In genomic region chr4:4248036-4248884, GRCh38 we compare ENCODE assay signal across 1 cellular context.
TF ChIP-seq lines count a peak whose summit lies in the region.

A gene with protein sequence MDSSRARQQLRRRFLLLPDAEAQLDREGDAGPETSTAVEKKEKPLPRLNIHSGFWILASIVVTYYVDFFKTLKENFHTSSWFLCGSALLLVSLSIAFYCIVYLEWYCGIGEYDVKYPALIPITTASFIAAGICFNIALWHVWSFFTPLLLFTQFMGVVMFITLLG (minus strand): TSS chr4:4248223. CDS start chr4:4248202, 21 bp downstream.

TF ChIP-seq in K562, 482 proteins besides CTCF, POLR2A, EP300 and RAD21 (continued from another document and continues in another):
- TF ChIP-seq, protein P1, sequence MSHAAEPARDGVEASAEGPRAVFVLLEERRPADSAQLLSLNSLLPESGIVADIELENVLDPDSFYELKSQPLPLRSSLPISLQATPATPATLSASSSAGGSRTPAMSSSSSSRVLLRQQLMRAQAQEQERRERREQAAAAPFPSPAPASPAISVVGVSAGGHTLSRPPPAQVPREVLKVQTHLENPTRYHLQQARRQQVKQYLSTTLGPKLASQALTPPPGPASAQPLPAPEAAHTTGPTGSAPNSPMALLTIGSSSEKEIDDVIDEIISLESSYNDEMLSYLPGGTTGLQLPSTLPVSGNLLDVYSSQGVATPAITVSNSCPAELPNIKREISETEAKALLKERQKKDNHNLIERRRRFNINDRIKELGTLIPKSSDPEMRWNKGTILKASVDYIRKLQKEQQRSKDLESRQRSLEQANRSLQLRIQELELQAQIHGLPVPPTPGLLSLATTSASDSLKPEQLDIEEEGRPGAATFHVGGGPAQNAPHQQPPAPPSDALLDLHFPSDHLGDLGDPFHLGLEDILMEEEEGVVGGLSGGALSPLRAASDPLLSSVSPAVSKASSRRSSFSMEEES (CRISPR knock-in tag; IDR thresholded peaks at IDR 0.05) = no peak
- no peak for TF ChIP-seq CBX8 (IDR thresholded peaks at IDR 0.05; ENCODE audit: borderline replicate concordance, extremely low read depth, low read depth, low read length, poor library complexity, severe bottlenecking)
- TF ChIP-seq ATF2 (CRISPR knock-in tag; IDR thresholded peaks at IDR 0.05) = peak; percentile 79; the same call in 1 of the 2 replicates
- TF ChIP-seq TAF15 (IDR thresholded peaks at IDR 0.05; ENCODE audit: low read depth, low read length) = no peak
- TF ChIP-seq LCOR (CRISPR knock-in tag; IDR thresholded peaks at IDR 0.05) = peak; percentile 79
- TF ChIP-seq TEAD2 (tag; IDR thresholded peaks at IDR 0.05) = no peak
- TF ChIP-seq, protein P2, sequence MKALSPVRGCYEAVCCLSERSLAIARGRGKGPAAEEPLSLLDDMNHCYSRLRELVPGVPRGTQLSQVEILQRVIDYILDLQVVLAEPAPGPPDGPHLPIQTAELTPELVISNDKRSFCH (CRISPR knock-in tag; IDR thresholded peaks at IDR 0.05) = no peak
- TF ChIP-seq, protein P2 (tag; IDR thresholded peaks at IDR 0.05) = no peak
- TF ChIP-seq TEAD1 (CRISPR knock-in tag; IDR thresholded peaks at IDR 0.05) = peak in 1 of 2 experiments; percentile 50; a peak in 1 of 4 replicates
- no peak for TF ChIP-seq ZNF12 (CRISPR knock-in tag; IDR thresholded peaks at IDR 0.05)
- TF ChIP-seq HOXB6 (CRISPR knock-in tag; IDR thresholded peaks at IDR 0.05; ENCODE audit: borderline replicate concordance) = no peak
- no peak for TF ChIP-seq HDAC8 (tag; IDR thresholded peaks at IDR 0.05)
- TF ChIP-seq ZFP1 (CRISPR knock-in tag; IDR thresholded peaks at IDR 0.05) = no peak
- no peak for TF ChIP-seq MAFG (tag; conservative IDR thresholded peaks at IDR 0.05)
- TF ChIP-seq SAFB (IDR thresholded peaks at IDR 0.05; ENCODE audit: borderline replicate concordance, low read depth, low read length) = no peak
- TF ChIP-seq CBX1 (IDR thresholded peaks at IDR 0.05; ENCODE audit: low read depth) = peak; percentile 73; the same call in 1 of the 2 replicates
- no peak for TF ChIP-seq RERE (CRISPR knock-in tag; IDR thresholded peaks at IDR 0.05; ENCODE audit: borderline replicate concordance)
- no peak for TF ChIP-seq ELK1 (CRISPR knock-in tag; IDR thresholded peaks at IDR 0.05)
- TF ChIP-seq, protein P3, sequence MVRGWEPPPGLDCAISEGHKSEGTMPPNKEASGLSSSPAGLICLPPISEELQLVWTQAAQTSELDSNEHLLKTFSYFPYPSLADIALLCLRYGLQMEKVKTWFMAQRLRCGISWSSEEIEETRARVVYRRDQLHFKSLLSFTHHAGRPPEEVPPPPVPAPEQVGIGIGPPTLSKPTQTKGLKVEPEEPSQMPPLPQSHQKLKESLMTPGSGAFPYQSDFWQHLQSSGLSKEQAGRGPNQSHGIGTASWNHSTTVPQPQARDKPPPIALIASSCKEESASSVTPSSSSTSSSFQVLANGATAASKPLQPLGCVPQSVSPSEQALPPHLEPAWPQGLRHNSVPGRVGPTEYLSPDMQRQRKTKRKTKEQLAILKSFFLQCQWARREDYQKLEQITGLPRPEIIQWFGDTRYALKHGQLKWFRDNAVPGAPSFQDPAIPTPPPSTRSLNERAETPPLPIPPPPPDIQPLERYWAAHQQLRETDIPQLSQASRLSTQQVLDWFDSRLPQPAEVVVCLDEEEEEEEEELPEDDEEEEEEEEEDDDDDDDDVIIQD (CRISPR knock-in tag; IDR thresholded peaks at IDR 0.05) = no peak
- TF ChIP-seq, protein P4, sequence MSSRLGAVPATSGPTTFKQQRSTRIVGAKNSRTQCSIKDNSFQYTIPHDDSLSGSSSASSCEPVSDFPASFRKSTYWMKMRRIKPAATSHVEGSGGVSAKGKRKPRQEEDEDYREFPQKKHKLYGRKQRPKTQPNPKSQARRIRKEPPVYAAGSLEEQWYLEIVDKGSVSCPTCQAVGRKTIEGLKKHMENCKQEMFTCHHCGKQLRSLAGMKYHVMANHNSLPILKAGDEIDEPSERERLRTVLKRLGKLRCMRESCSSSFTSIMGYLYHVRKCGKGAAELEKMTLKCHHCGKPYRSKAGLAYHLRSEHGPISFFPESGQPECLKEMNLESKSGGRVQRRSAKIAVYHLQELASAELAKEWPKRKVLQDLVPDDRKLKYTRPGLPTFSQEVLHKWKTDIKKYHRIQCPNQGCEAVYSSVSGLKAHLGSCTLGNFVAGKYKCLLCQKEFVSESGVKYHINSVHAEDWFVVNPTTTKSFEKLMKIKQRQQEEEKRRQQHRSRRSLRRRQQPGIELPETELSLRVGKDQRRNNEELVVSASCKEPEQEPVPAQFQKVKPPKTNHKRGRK (tag; IDR thresholded peaks at IDR 0.05) = no peak
- peak; percentile 82 for TF ChIP-seq CXXC5 (CRISPR knock-in tag; IDR thresholded peaks at IDR 0.05)
- peak; percentile 26 to 37 for TF ChIP-seq NRF1 (conservative IDR thresholded peaks at IDR 0.05 in 1 of 2, IDR thresholded peaks at IDR 0.05 in 1 of 2)
- no peak for TF ChIP-seq SMAD2 (IDR thresholded peaks at IDR 0.05; ENCODE audit: low read depth, low read length)
- peak; percentile 96 for TF ChIP-seq NCOA1 (IDR thresholded peaks at IDR 0.05; ENCODE audit: low read depth)
- no peak for TF ChIP-seq ZNF184 (CRISPR knock-in tag; IDR thresholded peaks at IDR 0.05)
- TF ChIP-seq ZNF175 (CRISPR knock-in tag; IDR thresholded peaks at IDR 0.05; ENCODE audit: low read depth) = 0 out of 2 replicates have a peak, but pooled peaks have one; percentile 47
- TF ChIP-seq ZNF174 (CRISPR knock-in tag; IDR thresholded peaks at IDR 0.05) = no peak
- TF ChIP-seq, protein P5, sequence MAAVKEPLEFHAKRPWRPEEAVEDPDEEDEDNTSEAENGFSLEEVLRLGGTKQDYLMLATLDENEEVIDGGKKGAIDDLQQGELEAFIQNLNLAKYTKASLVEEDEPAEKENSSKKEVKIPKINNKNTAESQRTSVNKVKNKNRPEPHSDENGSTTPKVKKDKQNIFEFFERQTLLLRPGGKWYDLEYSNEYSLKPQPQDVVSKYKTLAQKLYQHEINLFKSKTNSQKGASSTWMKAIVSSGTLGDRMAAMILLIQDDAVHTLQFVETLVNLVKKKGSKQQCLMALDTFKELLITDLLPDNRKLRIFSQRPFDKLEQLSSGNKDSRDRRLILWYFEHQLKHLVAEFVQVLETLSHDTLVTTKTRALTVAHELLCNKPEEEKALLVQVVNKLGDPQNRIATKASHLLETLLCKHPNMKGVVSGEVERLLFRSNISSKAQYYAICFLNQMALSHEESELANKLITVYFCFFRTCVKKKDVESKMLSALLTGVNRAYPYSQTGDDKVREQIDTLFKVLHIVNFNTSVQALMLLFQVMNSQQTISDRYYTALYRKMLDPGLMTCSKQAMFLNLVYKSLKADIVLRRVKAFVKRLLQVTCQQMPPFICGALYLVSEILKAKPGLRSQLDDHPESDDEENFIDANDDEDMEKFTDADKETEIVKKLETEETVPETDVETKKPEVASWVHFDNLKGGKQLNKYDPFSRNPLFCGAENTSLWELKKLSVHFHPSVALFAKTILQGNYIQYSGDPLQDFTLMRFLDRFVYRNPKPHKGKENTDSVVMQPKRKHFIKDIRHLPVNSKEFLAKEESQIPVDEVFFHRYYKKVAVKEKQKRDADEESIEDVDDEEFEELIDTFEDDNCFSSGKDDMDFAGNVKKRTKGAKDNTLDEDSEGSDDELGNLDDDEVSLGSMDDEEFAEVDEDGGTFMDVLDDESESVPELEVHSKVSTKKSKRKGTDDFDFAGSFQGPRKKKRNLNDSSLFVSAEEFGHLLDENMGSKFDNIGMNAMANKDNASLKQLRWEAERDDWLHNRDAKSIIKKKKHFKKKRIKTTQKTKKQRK (IDR thresholded peaks at IDR 0.05; ENCODE audit: borderline replicate concordance, low read depth, low read length) = no peak
- no peak for TF ChIP-seq ZKSCAN8 (CRISPR knock-in tag; IDR thresholded peaks at IDR 0.05)
- no peak for TF ChIP-seq ZBTB5 (IDR thresholded peaks at IDR 0.05)
- TF ChIP-seq ATF7 (IDR thresholded peaks at IDR 0.05) = peak; percentile 98
- TF ChIP-seq, protein P6, sequence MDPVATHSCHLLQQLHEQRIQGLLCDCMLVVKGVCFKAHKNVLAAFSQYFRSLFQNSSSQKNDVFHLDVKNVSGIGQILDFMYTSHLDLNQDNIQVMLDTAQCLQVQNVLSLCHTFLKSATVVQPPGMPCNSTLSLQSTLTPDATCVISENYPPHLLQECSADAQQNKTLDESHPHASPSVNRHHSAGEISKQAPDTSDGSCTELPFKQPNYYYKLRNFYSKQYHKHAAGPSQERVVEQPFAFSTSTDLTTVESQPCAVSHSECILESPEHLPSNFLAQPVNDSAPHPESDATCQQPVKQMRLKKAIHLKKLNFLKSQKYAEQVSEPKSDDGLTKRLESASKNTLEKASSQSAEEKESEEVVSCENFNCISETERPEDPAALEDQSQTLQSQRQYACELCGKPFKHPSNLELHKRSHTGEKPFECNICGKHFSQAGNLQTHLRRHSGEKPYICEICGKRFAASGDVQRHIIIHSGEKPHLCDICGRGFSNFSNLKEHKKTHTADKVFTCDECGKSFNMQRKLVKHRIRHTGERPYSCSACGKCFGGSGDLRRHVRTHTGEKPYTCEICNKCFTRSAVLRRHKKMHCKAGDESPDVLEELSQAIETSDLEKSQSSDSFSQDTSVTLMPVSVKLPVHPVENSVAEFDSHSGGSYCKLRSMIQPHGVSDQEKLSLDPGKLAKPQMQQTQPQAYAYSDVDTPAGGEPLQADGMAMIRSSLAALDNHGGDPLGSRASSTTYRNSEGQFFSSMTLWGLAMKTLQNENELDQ (CRISPR knock-in tag; IDR thresholded peaks at IDR 0.05; ENCODE audit: borderline replicate concordance) = no peak
